Comparison of ENCODE assay signal across 19 cellular contexts in the genomic region with DNA sequence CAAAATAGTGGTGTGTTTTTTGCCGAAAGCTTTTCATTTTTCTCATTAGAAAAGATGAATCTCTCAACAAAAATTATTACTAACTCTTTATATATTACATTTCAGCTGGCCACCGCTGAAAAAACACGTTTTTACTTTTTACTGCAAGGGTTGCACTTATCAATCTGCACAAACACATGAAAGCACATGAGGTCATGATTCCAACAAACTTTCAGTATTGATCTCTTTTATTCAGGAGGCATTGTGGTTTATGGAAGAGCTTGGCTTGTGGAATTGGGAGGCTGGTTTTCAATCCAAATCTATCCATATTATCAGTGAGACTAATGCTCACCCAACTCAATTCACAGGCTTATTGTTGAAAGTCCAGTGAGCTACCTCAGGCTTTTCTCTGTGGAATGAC. TPM values are rescaled to one million over a fixed set of nuclear protein-coding genes. Genes with fewer than 3 reads are reported as not detected.
DNase-seq lines count a peak whose midpoint lies in the region; ATAC-seq, FAIRE-seq and TF ChIP-seq lines count a peak whose summit lies in the region.
"Had no signal": no experiment of that assay in that cellular context is flagged by ENCODE, and none has a peak within 500 bp of the region (broad histone marks: within the 10 kb centered on the region; RNA-seq: fewer than 3 reads in every experiment).

No MANE protein-coding gene starts in this region.

- TF ChIP-seq EP300 in HepG2 (IDR thresholded peaks at IDR 0.05; ENCODE audit: low read depth in 2 of 2, low read length in 2 of 2) (no peak), HepG2 (CRISPR knock-in tag; IDR thresholded peaks at IDR 0.05; ENCODE audit: borderline replicate concordance) (no peak)

- CTCF ChIA-PET in HepG2 (lab: Yijun Ruan, JAX; ENCODE audit: low intra/inter-chr PET ratio, low total read pairs) = no interaction called here

- in situ Hi-C loops in HepG2 (cut with HindIII; ENCODE audit: extremely low pct_ligation_motif_present, low pct_unique_long_range_greater_than_20kb) = no loop called here

- H3K9ac ChIP-seq in HepG2 (ENCODE audit: insufficient read depth, low read depth, low read length) (no peak overlapping the region), Loucy (ENCODE audit: low read depth, low read length, poor library complexity, severe bottlenecking) (no peak overlapping the region)
- H3K9ac ChIP-seq: BLaER1 had no signal

- POLR2A ChIA-PET in HepG2 (lab: Yijun Ruan, JAX) = interaction anchor here (0.5 kb wide), 1 partner anchor 146 kb away, joined by 4 read pairs; no protein-coding TSS in a partner anchor

- H4K20me1 ChIP-seq in HepG2 (ENCODE audit: insufficient read depth, low read length) (no peaks in the 10 kb centered on the region), Loucy (ENCODE audit: insufficient read depth, low read length, poor library complexity, severe bottlenecking) (no peaks in the 10 kb centered on the region)
- H4K20me1 ChIP-seq: BLaER1 had no signal

- no peaks in the 10 kb centered on the region for H3F3A ChIP-seq in Loucy (ENCODE audit: low read depth)

- H3K79me2 ChIP-seq in HepG2 (ENCODE audit: insufficient read depth, low read length) (no peaks in the 10 kb centered on the region), Loucy (ENCODE audit: insufficient read depth, low read length) (no peaks in the 10 kb centered on the region)

- no peak overlapping the region for H3K4me2 ChIP-seq in HepG2 (ENCODE audit: low read depth, low read length)
- H3K4me2 ChIP-seq in Loucy (ENCODE audit: low read depth, low read length, poor library complexity, severe bottlenecking) = no peak overlapping the region
- H3K4me2 ChIP-seq: BLaER1 had no signal

- H3K27ac ChIP-seq in right lobe of liver (no peak overlapping the region), HepG2 (ENCODE audit: extremely low read length, insufficient read depth, low read length) (no peak overlapping the region), esophagus squamous epithelium (no peak overlapping the region)
- H3K27ac ChIP-seq: BLaER1 had no signal

- peak in 3 of 4 donors; percentile 40 to 69 (median 56) for ATAC-seq in right lobe of liver
- ATAC-seq in HepG2 = no peak

- H3K9me3 ChIP-seq in right lobe of liver = no peaks in the 10 kb centered on the region
- H3K9me3 ChIP-seq in HepG2 (ENCODE audit: low read length) = no peaks in the 10 kb centered on the region
- H3K9me3 ChIP-seq in Loucy (ENCODE audit: insufficient read depth, low read depth, low read length) = no peaks in the 10 kb centered on the region
- H3K9me3 ChIP-seq in esophagus squamous epithelium = no peaks in the 10 kb centered on the region
- H3K9me3 ChIP-seq: BE2C, BLaER1 had no signal

- 37% methylated on average over 3 of the region's 3 CpGs for WGBS in right lobe of liver (ENCODE audit: insufficient coverage, low coverage, low lambda C conversion rate, missing lambda C conversion rate)
- 3% methylated on average over 3 of the region's 3 CpGs for WGBS in HepG2 (ENCODE audit: low lambda C conversion rate)
- WGBS in esophagus squamous epithelium, 2 donors = 54 to 78% methylated on average over 3 of the region's 3 CpGs

- DNase-seq in right lobe of liver (no peak), HepG2 (ENCODE audit: low spot score) (no peak), HT-29 (ENCODE audit: low spot score) (no peak), esophagus squamous epithelium (lab: John Stamatoyannopoulos, UW) (no peak)
- DNase-seq: 8988T; ACHN; BE2C; C1 segment of cervical spinal cord; CD4-positive, alpha-beta memory T cell; CD4-positive, CD25-positive, alpha-beta regulatory T cell; CD8-positive, alpha-beta memory T cell; COR-L47; DMS79 treated with DMSO at 0.1 percent for 48 hours; GF-D8 had no signal

- no TSS peak for BruUV-seq in HepG2 (replicated peaks; lab: Mats Ljungman, UMichigan)

- H3K9me2 ChIP-seq in Loucy (replicated peaks; ENCODE audit: low read depth, low read length) = no peaks in the 10 kb centered on the region

- TF ChIP-seq POLR2A in right lobe of liver (IDR thresholded peaks at IDR 0.05) (no peak), HepG2 (IDR thresholded peaks at IDR 0.05; ENCODE audit: insufficient read depth in 1 of 2, low read depth in 2 of 2, low read length in 2 of 2) (no peak), esophagus squamous epithelium (IDR thresholded peaks at IDR 0.05) (no peak)

- no peak for FAIRE-seq in HepG2 (lab: Jason Lieb, UNC)
- FAIRE-seq: A204.1, GM12891, GM19239 had no signal

- H3K27me3 ChIP-seq in right lobe of liver (no peaks in the 10 kb centered on the region), HepG2 (ENCODE audit: control insufficient read depth in 1 of 2, insufficient read depth in 2 of 2, low read length in 2 of 2) (peaks cover 0 to 3% of the 10 kb centered on the region in 2 experiments; a peak in 2 of 5 replicates), Loucy (ENCODE audit: insufficient read depth, low read length, poor library complexity, severe bottlenecking) (no peaks in the 10 kb centered on the region), esophagus squamous epithelium (no peaks in the 10 kb centered on the region)
- H3K27me3 ChIP-seq: BE2C, BLaER1 had no signal

- no peak overlapping the region for H3K4me3 ChIP-seq in right lobe of liver
- no peak overlapping the region for H3K4me3 ChIP-seq in HepG2 (replicated peaks in 1 of 3; ENCODE audit: insufficient read depth in 1 of 3, low read depth in 2 of 3, low read length in 3 of 3)
- H3K4me3 ChIP-seq in Loucy (ENCODE audit: low read length, poor library complexity, severe bottlenecking) = no peak overlapping the region
- H3K4me3 ChIP-seq in esophagus squamous epithelium = no peak overlapping the region
- H3K4me3 ChIP-seq: BLaER1 had no signal

- H3K36me3 ChIP-seq in right lobe of liver (no peaks in the 10 kb centered on the region), HepG2 (replicated peaks in 1 of 2; ENCODE audit: control insufficient read depth in 1 of 2, insufficient read depth in 2 of 2, low read length in 2 of 2) (no peaks in the 10 kb centered on the region), Loucy (ENCODE audit: insufficient read depth, low read length) (no peaks in the 10 kb centered on the region), esophagus squamous epithelium (no peaks in the 10 kb centered on the region)
- H3K36me3 ChIP-seq: BE2C, BLaER1 had no signal

- intact Hi-C loops in right lobe of liver (cut with DNase I) = no loop called here
- intact Hi-C loops in HepG2 (cut with micrococcal nuclease; ENCODE audit: unreplicated experiment) = no loop called here
- intact Hi-C loops in esophagus squamous epithelium (cut with DNase I) = no loop called here

- no peak for TF ChIP-seq RAD21 in HepG2 (CRISPR knock-in tag; IDR thresholded peaks at IDR 0.05)

- no peak overlapping the region for H2AFZ ChIP-seq in HepG2 (ENCODE audit: low read length)
- H2AFZ ChIP-seq in Loucy (ENCODE audit: low read length) = peak overlapping the region; percentile 29; the same call in 1 of the 2 replicates

- H3K4me1 ChIP-seq in right lobe of liver = peaks cover 0 to 9% (median 0%) of the 10 kb centered on the region in 4 donors
- no peaks in the 10 kb centered on the region for H3K4me1 ChIP-seq in HepG2 (ENCODE audit: insufficient read depth, low read length)
- no peaks in the 10 kb centered on the region for H3K4me1 ChIP-seq in Loucy (ENCODE audit: insufficient read depth, low read length, poor library complexity, severe bottlenecking)
- H3K4me1 ChIP-seq in esophagus squamous epithelium = no peaks in the 10 kb centered on the region
- H3K4me1 ChIP-seq: BE2C, BLaER1 had no signal

- no peak for TF ChIP-seq CTCF in right lobe of liver (IDR thresholded peaks at IDR 0.05)
- TF ChIP-seq CTCF in HepG2 (CRISPR knock-in tag; IDR thresholded peaks at IDR 0.05) = no peak
- no peak for TF ChIP-seq CTCF in Loucy (conservative IDR thresholded peaks at IDR 0.05; ENCODE audit: low read length)
- no peak for TF ChIP-seq CTCF in esophagus squamous epithelium (IDR thresholded peaks at IDR 0.05)

TF ChIP-seq in HepG2, 621 proteins besides CTCF, POLR2A, EP300 and RAD21 (continues in another document):
- TF ChIP-seq ZNF652 (CRISPR knock-in tag; IDR thresholded peaks at IDR 0.05; ENCODE audit: borderline replicate concordance, low read depth) (no peak), ZSCAN9 (CRISPR knock-in tag; IDR thresholded peaks at IDR 0.05; ENCODE audit: borderline replicate concordance) (no peak), ZSCAN22 (CRISPR knock-in tag; IDR thresholded peaks at IDR 0.05) (no peak)

RNA-seq across cellular contexts. Expression of a gene that starts 20.6 kb away (rescaled TPM):
- total RNA-seq in right lobe of liver (100 to 1,000 TPM in 1 of 6 experiments, 10 to 100 TPM in 5; 32.0 to 141 (median 55.7) TPM), HepG2 (2016; rRNA removed; fragmentation: Illumina TruSeq; extraction: Trizol) (48.3 and 51.0 TPM in 2 replicates), esophagus squamous epithelium (10 to 100 TPM; 10.8 to 32.0 (median 24.8) TPM)
- 19.6 and 21.6 TPM in 2 replicates for total RNA-seq in HepG2 (2016; cell fraction: cytosol; rRNA removed; fragmentation: Illumina TruSeq; extraction: Trizol; ENCODE audit: low read depth)
- 47.1 and 49.5 TPM in 2 replicates for total RNA-seq in HepG2 (2016; cell fraction: insoluble cytoplasmic fraction; rRNA removed; fragmentation: Illumina TruSeq; extraction: Trizol)
- 45.9 and 50.5 TPM in 2 replicates for total RNA-seq in HepG2 (2016; cell fraction: membrane; rRNA removed; fragmentation: Illumina TruSeq; extraction: Trizol)
- total RNA-seq in HepG2 (2016; cell fraction: nucleus; rRNA removed; fragmentation: Illumina TruSeq; extraction: Trizol) = 43.8 and 48.5 TPM in 2 replicates
- 11.7 and 12.1 TPM in 2 replicates for polyA plus RNA-seq in HepG2 (2011; rRNA removed)
- 7.8 and 9.8 TPM in 2 replicates for polyA plus RNA-seq in HepG2 (2011; cell fraction: cytosol; rRNA removed)
- polyA plus RNA-seq in HepG2 (2011; cell fraction: nucleus; rRNA removed) = 6.5 and 10.8 TPM in 2 replicates
- polyA plus RNA-seq in HepG2 (2012) = 12.6 and 14.0 TPM in 2 replicates
- polyA plus RNA-seq in HepG2 (2016; cell fraction: cytosol; fragmentation: Illumina TruSeq; extraction: Trizol; ENCODE audit: low read depth) = 5.8 and 6.0 TPM in 2 replicates
- polyA plus RNA-seq in HepG2 (2016; cell fraction: insoluble cytoplasmic fraction; fragmentation: Illumina TruSeq; extraction: Trizol; ENCODE audit: low read depth) = 29.0 and 32.3 TPM in 2 replicates
- polyA plus RNA-seq in HepG2 (2016; cell fraction: membrane; fragmentation: Illumina TruSeq; extraction: Trizol; ENCODE audit: low read depth) = 17.2 and 17.5 TPM in 2 replicates
- 35.8 and 40.8 TPM in 2 replicates for polyA plus RNA-seq in HepG2 (2016; cell fraction: nucleus; fragmentation: Illumina TruSeq; extraction: Trizol; ENCODE audit: insufficient read depth, low read depth)
- polyA minus RNA-seq in HepG2 (2011; rRNA and poly(A)+ RNA removed; ENCODE audit: low replicate concordance) = 12.2 and 16.2 TPM in 2 replicates
- 31.7 and 37.7 TPM in 2 replicates for polyA minus RNA-seq in HepG2 (2011; cell fraction: cytosol; rRNA and poly(A)+ RNA removed)
- polyA minus RNA-seq in HepG2 (2011; cell fraction: nucleus; rRNA and poly(A)+ RNA removed) = 32.2 and 34.1 TPM in 2 replicates
- total RNA-seq in HT-29 (2014; rRNA removed; shearing (Covaris generic)) = 13.1 and 13.7 TPM in 2 replicates
